11 cellular contexts compared by ENCODE assay signal in the genomic region with DNA sequence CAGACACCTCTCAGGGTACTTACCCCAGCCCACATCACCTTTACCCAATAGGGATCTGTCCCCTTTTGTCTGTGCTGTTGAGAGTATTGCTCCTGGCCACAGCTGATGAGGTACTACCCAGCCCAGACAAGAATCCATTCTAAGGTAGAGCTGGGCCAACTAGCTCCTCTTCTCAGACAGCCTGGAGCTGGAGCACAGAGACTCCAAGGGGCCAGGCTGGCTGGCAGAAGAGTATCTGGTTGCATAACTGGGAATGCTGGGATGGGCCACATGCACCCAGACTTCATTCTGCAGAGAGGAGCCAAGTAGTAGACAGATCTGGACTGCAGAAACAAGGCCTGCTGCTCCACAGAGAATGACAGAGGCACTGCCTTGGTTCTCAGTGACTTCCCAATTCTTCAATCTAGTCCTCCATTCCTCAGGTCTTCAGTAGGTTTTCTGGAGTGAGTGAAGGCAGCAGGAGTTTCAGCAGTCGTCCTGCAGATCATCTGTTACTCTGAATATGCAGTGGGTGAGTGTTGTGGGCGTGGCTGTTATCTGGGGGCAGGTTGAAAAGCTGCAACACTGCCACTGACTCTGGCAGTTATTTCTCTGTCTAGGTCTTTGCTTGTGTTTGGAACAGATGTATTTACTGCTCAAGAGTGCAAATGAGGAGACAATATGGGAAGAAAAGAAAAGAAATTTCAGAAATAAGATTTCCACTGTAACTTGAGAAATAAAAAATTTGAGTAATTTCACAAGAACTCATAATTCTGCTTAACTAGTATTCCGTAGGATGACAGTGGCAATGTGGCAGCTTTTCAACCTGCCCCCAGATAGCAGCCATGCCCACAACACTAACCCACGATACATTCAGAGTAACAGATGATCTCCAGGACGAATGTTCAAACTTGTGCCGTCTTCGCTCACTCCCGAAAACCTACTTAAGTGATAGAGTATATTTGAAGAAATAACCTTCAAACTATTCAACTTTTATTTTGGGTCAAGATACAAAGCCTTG. TPM values are rescaled to one million over a fixed set of nuclear protein-coding genes. Genes with fewer than 3 reads are reported as not detected.
DNase-seq lines count a peak whose midpoint lies in the region; ATAC-seq, FAIRE-seq and TF ChIP-seq lines count a peak whose summit lies in the region.
"Had no signal": no experiment of that assay in that cellular context is flagged by ENCODE, and none has a peak within 500 bp of the region (broad histone marks: within the 10 kb centered on the region; RNA-seq: fewer than 3 reads in every experiment).

No MANE protein-coding gene starts in this region.

- no peak for FAIRE-seq in RCC 7860 (lab: Jason Lieb, UNC)

- ATAC-seq in SK-N-SH treated with all-trans-retinoic acid at 6 μM for 48 hours (peak; percentile 39), left cardiac atrium (peak; percentile 42 to 61), sciatic nerve (peak; percentile 84), GM21529 (IDR thresholded peaks at IDR 0.05; ENCODE audit: unreplicated experiment) (no peak)

- DNase-seq in EL (peak; percentile 11), left cardiac atrium (no peak), sciatic nerve (ENCODE audit: low spot score) (no peak), NCI-H2227 treated with DMSO at 0.1 percent for 48 hours (lab: John Stamatoyannopoulos, UW) (no peak), RCC 7860 (ENCODE audit: low spot score) (no peak)
- DNase-seq in stimulated activated naive CD4-positive, alpha-beta T cell (lab: John Stamatoyannopoulos, UW) = no peak
- DNase-seq: GDM1, NCI-H1436 treated with DMSO at 0.1 percent for 48 hours, WERI-Rb-1 had no signal

- intact Hi-C loops in left cardiac atrium (cut with DNase I) (no loop called here), sciatic nerve (cut with DNase I) (no loop called here)

TF ChIP-seq in SK-N-SH treated with all-trans-retinoic acid at 6 μM for 48 hours, 23 proteins besides CTCF, POLR2A, EP300 and RAD21:
- no peak for TF ChIP-seq RARB (CRISPR knock-in tag; IDR thresholded peaks at IDR 0.05)
- TF ChIP-seq, protein P1, sequence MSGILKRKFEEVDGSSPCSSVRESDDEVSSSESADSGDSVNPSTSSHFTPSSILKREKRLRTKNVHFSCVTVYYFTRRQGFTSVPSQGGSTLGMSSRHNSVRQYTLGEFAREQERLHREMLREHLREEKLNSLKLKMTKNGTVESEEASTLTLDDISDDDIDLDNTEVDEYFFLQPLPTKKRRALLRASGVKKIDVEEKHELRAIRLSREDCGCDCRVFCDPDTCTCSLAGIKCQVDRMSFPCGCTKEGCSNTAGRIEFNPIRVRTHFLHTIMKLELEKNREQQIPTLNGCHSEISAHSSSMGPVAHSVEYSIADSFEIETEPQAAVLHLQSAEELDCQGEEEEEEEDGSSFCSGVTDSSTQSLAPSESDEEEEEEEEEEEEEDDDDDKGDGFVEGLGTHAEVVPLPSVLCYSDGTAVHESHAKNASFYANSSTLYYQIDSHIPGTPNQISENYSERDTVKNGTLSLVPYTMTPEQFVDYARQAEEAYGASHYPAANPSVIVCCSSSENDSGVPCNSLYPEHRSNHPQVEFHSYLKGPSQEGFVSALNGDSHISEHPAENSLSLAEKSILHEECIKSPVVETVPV (CRISPR knock-in tag; IDR thresholded peaks at IDR 0.05) = no peak
- no peak for TF ChIP-seq ZNF70 (CRISPR knock-in tag; IDR thresholded peaks at IDR 0.05)
- TF ChIP-seq ARNTL (CRISPR knock-in tag; IDR thresholded peaks at IDR 0.05; ENCODE audit: borderline replicate concordance, low read depth) = no peak
- no peak for TF ChIP-seq ZFP30 (CRISPR knock-in tag; IDR thresholded peaks at IDR 0.05)
- no peak for TF ChIP-seq ZNF8 (CRISPR knock-in tag; IDR thresholded peaks at IDR 0.05)
- TF ChIP-seq ISL1 (CRISPR knock-in tag; IDR thresholded peaks at IDR 0.05) = no peak
- TF ChIP-seq, protein P2, sequence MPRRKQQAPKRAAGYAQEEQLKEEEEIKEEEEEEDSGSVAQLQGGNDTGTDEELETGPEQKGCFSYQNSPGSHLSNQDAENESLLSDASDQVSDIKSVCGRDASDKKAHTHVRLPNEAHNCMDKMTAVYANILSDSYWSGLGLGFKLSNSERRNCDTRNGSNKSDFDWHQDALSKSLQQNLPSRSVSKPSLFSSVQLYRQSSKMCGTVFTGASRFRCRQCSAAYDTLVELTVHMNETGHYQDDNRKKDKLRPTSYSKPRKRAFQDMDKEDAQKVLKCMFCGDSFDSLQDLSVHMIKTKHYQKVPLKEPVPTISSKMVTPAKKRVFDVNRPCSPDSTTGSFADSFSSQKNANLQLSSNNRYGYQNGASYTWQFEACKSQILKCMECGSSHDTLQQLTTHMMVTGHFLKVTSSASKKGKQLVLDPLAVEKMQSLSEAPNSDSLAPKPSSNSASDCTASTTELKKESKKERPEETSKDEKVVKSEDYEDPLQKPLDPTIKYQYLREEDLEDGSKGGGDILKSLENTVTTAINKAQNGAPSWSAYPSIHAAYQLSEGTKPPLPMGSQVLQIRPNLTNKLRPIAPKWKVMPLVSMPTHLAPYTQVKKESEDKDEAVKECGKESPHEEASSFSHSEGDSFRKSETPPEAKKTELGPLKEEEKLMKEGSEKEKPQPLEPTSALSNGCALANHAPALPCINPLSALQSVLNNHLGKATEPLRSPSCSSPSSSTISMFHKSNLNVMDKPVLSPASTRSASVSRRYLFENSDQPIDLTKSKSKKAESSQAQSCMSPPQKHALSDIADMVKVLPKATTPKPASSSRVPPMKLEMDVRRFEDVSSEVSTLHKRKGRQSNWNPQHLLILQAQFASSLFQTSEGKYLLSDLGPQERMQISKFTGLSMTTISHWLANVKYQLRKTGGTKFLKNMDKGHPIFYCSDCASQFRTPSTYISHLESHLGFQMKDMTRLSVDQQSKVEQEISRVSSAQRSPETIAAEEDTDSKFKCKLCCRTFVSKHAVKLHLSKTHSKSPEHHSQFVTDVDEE (CRISPR knock-in tag; IDR thresholded peaks at IDR 0.05) = no peak
- no peak for TF ChIP-seq CSDC2 (CRISPR knock-in tag; IDR thresholded peaks at IDR 0.05)
- TF ChIP-seq OSR1 (CRISPR knock-in tag; IDR thresholded peaks at IDR 0.05) = no peak
- no peak for TF ChIP-seq ZC3H10 (CRISPR knock-in tag; IDR thresholded peaks at IDR 0.05)
- TF ChIP-seq, protein P3, sequence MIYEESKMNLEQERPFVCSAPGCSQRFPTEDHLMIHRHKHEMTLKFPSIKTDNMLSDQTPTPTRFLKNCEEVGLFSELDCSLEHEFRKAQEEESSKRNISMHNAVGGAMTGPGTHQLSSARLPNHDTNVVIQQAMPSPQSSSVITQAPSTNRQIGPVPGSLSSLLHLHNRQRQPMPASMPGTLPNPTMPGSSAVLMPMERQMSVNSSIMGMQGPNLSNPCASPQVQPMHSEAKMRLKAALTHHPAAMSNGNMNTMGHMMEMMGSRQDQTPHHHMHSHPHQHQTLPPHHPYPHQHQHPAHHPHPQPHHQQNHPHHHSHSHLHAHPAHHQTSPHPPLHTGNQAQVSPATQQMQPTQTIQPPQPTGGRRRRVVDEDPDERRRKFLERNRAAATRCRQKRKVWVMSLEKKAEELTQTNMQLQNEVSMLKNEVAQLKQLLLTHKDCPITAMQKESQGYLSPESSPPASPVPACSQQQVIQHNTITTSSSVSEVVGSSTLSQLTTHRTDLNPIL (CRISPR knock-in tag; IDR thresholded peaks at IDR 0.05; ENCODE audit: low read depth) = no peak
- TF ChIP-seq, protein P4, sequence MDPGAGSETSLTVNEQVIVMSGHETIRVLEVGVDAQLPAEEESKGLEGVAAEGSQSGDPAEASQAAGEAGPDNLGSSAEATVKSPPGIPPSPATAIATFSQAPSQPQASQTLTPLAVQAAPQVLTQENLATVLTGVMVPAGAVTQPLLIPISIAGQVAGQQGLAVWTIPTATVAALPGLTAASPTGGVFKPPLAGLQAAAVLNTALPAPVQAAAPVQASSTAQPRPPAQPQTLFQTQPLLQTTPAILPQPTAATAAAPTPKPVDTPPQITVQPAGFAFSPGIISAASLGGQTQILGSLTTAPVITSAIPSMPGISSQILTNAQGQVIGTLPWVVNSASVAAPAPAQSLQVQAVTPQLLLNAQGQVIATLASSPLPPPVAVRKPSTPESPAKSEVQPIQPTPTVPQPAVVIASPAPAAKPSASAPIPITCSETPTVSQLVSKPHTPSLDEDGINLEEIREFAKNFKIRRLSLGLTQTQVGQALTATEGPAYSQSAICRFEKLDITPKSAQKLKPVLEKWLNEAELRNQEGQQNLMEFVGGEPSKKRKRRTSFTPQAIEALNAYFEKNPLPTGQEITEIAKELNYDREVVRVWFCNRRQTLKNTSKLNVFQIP (CRISPR knock-in tag; IDR thresholded peaks at IDR 0.05; ENCODE audit: borderline replicate concordance, low read depth) = no peak
- TF ChIP-seq BACH2 (CRISPR knock-in tag; IDR thresholded peaks at IDR 0.05; ENCODE audit: borderline replicate concordance) = no peak
- no peak for TF ChIP-seq GLIS3 (CRISPR knock-in tag; IDR thresholded peaks at IDR 0.05)

RNA-seq across cellular contexts. Expression of a gene that starts 34.9 kb away (rescaled TPM):
- total RNA-seq in left cardiac atrium = 100 to 1,000 TPM in 1 of 2 donors, 10 to 100 TPM in 1; 98.3 to 104 TPM
- 135 TPM for total RNA-seq in sciatic nerve
